14 cellular contexts compared by ENCODE assay signal in genomic region chr13:26495749-26496148, GRCh38.
DNase-seq lines count a peak whose midpoint lies in the region; ATAC-seq and TF ChIP-seq lines count a peak whose summit lies in the region.
"Had no signal": no experiment of that assay in that cellular context is flagged by ENCODE, and none has a peak within 500 bp of the region (broad histone marks: within the 10 kb centered on the region; RNA-seq: fewer than 3 reads in every experiment).

No MANE protein-coding gene starts in this region.

- H3K18ac ChIP-seq in mesendoderm (ENCODE audit: low read length): no peak overlapping the region
- H3K18ac ChIP-seq in neuronal stem cell (ENCODE audit: low read length): peak overlapping the region; percentile 73

- H3K4me3 ChIP-seq in mesendoderm (ENCODE audit: low read length) (no peak overlapping the region), neuronal stem cell (ENCODE audit: low read length in 2 of 2) (no peak overlapping the region)
- H3K4me3 ChIP-seq: HAP-1 had no signal

- no peaks in the 10 kb centered on the region for H3K79me2 ChIP-seq in mesendoderm (ENCODE audit: control insufficient read depth, insufficient read depth, low read length)

- H4K8ac ChIP-seq in mesendoderm (ENCODE audit: low read depth, low read length) (no peak overlapping the region), neuronal stem cell (ENCODE audit: low read depth, low read length) (no peak overlapping the region)

- H3K27ac ChIP-seq in mesendoderm (ENCODE audit: low read depth, low read length) (no peak overlapping the region), neuronal stem cell (replicated peaks; ENCODE audit: low read length) (no peak overlapping the region)

- no peaks in the 10 kb centered on the region for H3K9me3 Mint-ChIP-seq in progenitor cell of endocrine pancreas (ENCODE audit: low read depth)
- H3K9me3 Mint-ChIP-seq: CD4-positive, alpha-beta memory T cell; HFFc6 had no signal

- no peak overlapping the region for H3K27ac Mint-ChIP-seq in progenitor cell of endocrine pancreas
- H3K27ac Mint-ChIP-seq: HFFc6 had no signal

- H4K91ac ChIP-seq in neuronal stem cell (ENCODE audit: low read depth, low read length, poor library complexity): no peak overlapping the region

- H2BK5ac ChIP-seq in mesendoderm (ENCODE audit: low read length) (peak overlapping the region; percentile 40), neuronal stem cell (ENCODE audit: low read length) (no peak overlapping the region)

- H3K56ac ChIP-seq in mesendoderm (ENCODE audit: low read length): peak overlapping the region; percentile 56

- no peak overlapping the region for H2AFZ ChIP-seq in neuronal stem cell (ENCODE audit: low read length)

- H3K4me1 Mint-ChIP-seq in progenitor cell of endocrine pancreas (ENCODE audit: low read depth): peaks cover 5% of the 10 kb centered on the region
- H3K4me1 Mint-ChIP-seq: CD4-positive, alpha-beta memory T cell had no signal

- H3K4me3 Mint-ChIP-seq in progenitor cell of endocrine pancreas (ENCODE audit: low read depth): no peak overlapping the region
- H3K4me3 Mint-ChIP-seq: CD4-positive, alpha-beta memory T cell; HFFc6 had no signal

- H3K9me3 ChIP-seq in neuronal stem cell (replicated peaks in 1 of 2; ENCODE audit: control insufficient read depth in 2 of 2, insufficient read depth in 1 of 2, low read depth in 1 of 2, low read length in 2 of 2): no peaks in the 10 kb centered on the region
- H3K9me3 ChIP-seq: HAP-1 had no signal

- H2BK12ac ChIP-seq in neuronal stem cell (ENCODE audit: low read length): no peak overlapping the region

- TF ChIP-seq CTCF in progenitor cell of endocrine pancreas (IDR thresholded peaks at IDR 0.05; ENCODE audit: unreplicated experiment): no peak

- no CpG with 5 or more reads among the region's 3 CpGs for WGBS in mesendoderm (ENCODE audit: extremely low coverage, insufficient coverage, low lambda C conversion rate)
- no CpG with 5 or more reads among the region's 3 CpGs for WGBS in neuronal stem cell (ENCODE audit: extremely low coverage in 2 of 2, insufficient read length in 2 of 2, insufficient replicate concordance in 1 of 2), 2 donors

- no peak overlapping the region for H2BK120ac ChIP-seq in mesendoderm (ENCODE audit: low read depth, low read length)
- no peak overlapping the region for H2BK120ac ChIP-seq in neuronal stem cell (ENCODE audit: low read depth, low read length)

- peak overlapping the region; percentile 52 for H3K23ac ChIP-seq in mesendoderm (ENCODE audit: low read length)
- no peak overlapping the region for H3K23ac ChIP-seq in neuronal stem cell (ENCODE audit: low read depth, low read length, poor library complexity)

- no peak overlapping the region for H3K14ac ChIP-seq in neuronal stem cell (ENCODE audit: low read length)

- no peak overlapping the region for H3K4me2 ChIP-seq in mesendoderm (ENCODE audit: low read length)
- no peak overlapping the region for H3K4me2 ChIP-seq in neuronal stem cell (ENCODE audit: insufficient read depth, low read length, poor library complexity, severe bottlenecking)

- intact Hi-C loops in left ventricle myocardium superior (cut with micrococcal nuclease): loop anchor here (5.0 kb wide), 1 partner anchor 313 kb away; no protein-coding TSS in a partner anchor
- intact Hi-C loops in cardiac septum (cut with DNase I): loop anchor here (2.0 kb wide), 1 partner anchor 311 kb away; no protein-coding TSS in a partner anchor

- H3K4me1 ChIP-seq in mesendoderm (ENCODE audit: control insufficient read depth, low read depth, low read length) (peaks cover 10% of the 10 kb centered on the region), neuronal stem cell (ENCODE audit: control insufficient read depth in 2 of 2, insufficient read depth in 1 of 2, low read depth in 1 of 2, low read length in 2 of 2) (peaks cover 0 to 5% of the 10 kb centered on the region in 2 donors)
- H3K4me1 ChIP-seq: HAP-1 had no signal

- peaks cover 9% of the 10 kb centered on the region for H3K27me3 Mint-ChIP-seq in progenitor cell of endocrine pancreas

- no peak overlapping the region for H3K9ac ChIP-seq in mesendoderm (ENCODE audit: low read length)
- no peak overlapping the region for H3K9ac ChIP-seq in neuronal stem cell (ENCODE audit: low read depth, low read length, poor library complexity)

- ATAC-seq in left ventricle myocardium superior: peak; percentile 16
- no peak for ATAC-seq in HG03442 (IDR thresholded peaks at IDR 0.05; ENCODE audit: unreplicated experiment)

- H3K27me3 ChIP-seq in mesendoderm (ENCODE audit: insufficient read depth, low read length, poor library complexity): no peaks in the 10 kb centered on the region
- H3K27me3 ChIP-seq in neuronal stem cell (ENCODE audit: control insufficient read depth in 3 of 3, insufficient read depth in 3 of 3, low read depth in 1 of 3, low read length in 3 of 3): peaks cover 0 to 4% (median 0%) of the 10 kb centered on the region in 3 experiments

- no peaks in the 10 kb centered on the region for H3K36me3 Mint-ChIP-seq in progenitor cell of endocrine pancreas (ENCODE audit: insufficient read depth)
- H3K36me3 Mint-ChIP-seq: CD4-positive, alpha-beta memory T cell had no signal

- H3K4ac ChIP-seq in mesendoderm (ENCODE audit: low read depth, low read length) (no peak overlapping the region), neuronal stem cell (ENCODE audit: low read length) (no peak overlapping the region)

- H2BK15ac ChIP-seq in mesendoderm (replicated peaks; ENCODE audit: low read depth) (no peak overlapping the region), neuronal stem cell (ENCODE audit: low read length) (no peak overlapping the region)

- no peak for DNase-seq in left ventricle myocardium superior
- DNase-seq in cardiac septum (ENCODE audit: low spot score): no peak
- DNase-seq in mesendoderm: no peak
- DNase-seq in neuronal stem cell (ENCODE audit: low spot score): no peak
- DNase-seq in progenitor cell of endocrine pancreas (ENCODE audit: low spot score, unreplicated experiment): no peak
- no peak for DNase-seq in hypothalamus (lab: John Stamatoyannopoulos, UW)
- DNase-seq: Calu3; CD4-positive, alpha-beta memory T cell; COR-L47; GF-D8; GOT3; HFFc6 had no signal

- H3K36me3 ChIP-seq in mesendoderm (ENCODE audit: control insufficient read depth, insufficient read depth, low read length): no peaks in the 10 kb centered on the region
- H3K36me3 ChIP-seq in neuronal stem cell (replicated peaks in 1 of 2; ENCODE audit: control insufficient read depth in 2 of 2, insufficient read depth in 2 of 2, low read length in 2 of 2): no peaks in the 10 kb centered on the region
- H3K36me3 ChIP-seq: HAP-1 had no signal

- no peak overlapping the region for H4K5ac ChIP-seq in mesendoderm (ENCODE audit: low read length)

- no peak overlapping the region for H2AK5ac ChIP-seq in mesendoderm (ENCODE audit: low read length)
- no peak overlapping the region for H2AK5ac ChIP-seq in neuronal stem cell (ENCODE audit: low read depth, low read length)

- H3K79me1 ChIP-seq in mesendoderm (ENCODE audit: low read length) (no peaks in the 10 kb centered on the region), neuronal stem cell (ENCODE audit: low read depth, low read length) (no peaks in the 10 kb centered on the region)
